ENCODE assay signal across 31 cellular contexts in genomic region chr9:19583890-19584289, GRCh38.
A peak's percentile ranks its signal among the peaks of the same experiment; 100 is the strongest.
DNase-seq lines count a peak whose midpoint lies in the region; ATAC-seq and TF ChIP-seq lines count a peak whose summit lies in the region.
"Had no signal": no experiment of that assay in that cellular context is flagged by ENCODE, and none has a peak within 500 bp of the region (broad histone marks: within the 10 kb centered on the region; RNA-seq: fewer than 3 reads in every experiment).

No MANE protein-coding gene starts in this region.

- TF ChIP-seq POLR2A in NB4 (IDR thresholded peaks at IDR 0.05; ENCODE audit: extremely low read depth, insufficient read length) = no peak

- no peaks in the 10 kb centered on the region for H3K4me1 ChIP-seq in GM23338 (ENCODE audit: insufficient read depth)
- H3K4me1 ChIP-seq: colonic mucosa, psoas muscle, sigmoid colon, tibial nerve had no signal

- no peaks in the 10 kb centered on the region for H3K79me2 ChIP-seq in GM23338 (replicated peaks; ENCODE audit: insufficient read depth)

- H3K36me3 Mint-ChIP-seq in GM23338 (ENCODE audit: low read depth) = peaks cover 3% of the 10 kb centered on the region; the same call in 2 of the 3 replicates
- H3K36me3 Mint-ChIP-seq: activated naive CD4-positive, alpha-beta T cell treated with anti-CD3 and anti-CD28 coated beads, Interleukin-2, amount 50 U/mL, for 24 hours; natural killer cell treated with Interleukin-12 subunit alpha and Interleukin-12 subunit beta and Interleukin-15 and Interleukin-18, amount 100 ng/mL, for 72 hours had no signal

- no peaks in the 10 kb centered on the region for H3K9me2 ChIP-seq in GM23338 (ENCODE audit: insufficient read depth)

- H3K27ac ChIP-seq in GM23338 (ENCODE audit: low read depth) (no peak overlapping the region), dorsolateral prefrontal cortex (peak overlapping the region in 56 of 59 donors; percentile 16 to 91 (median 82))
- H3K27ac ChIP-seq: colonic mucosa, HL-60, psoas muscle, sigmoid colon, tibial nerve had no signal

- ATAC-seq in GM23338 = peak; percentile 32; the same call in 1 of the 3 replicates
- ATAC-seq in sciatic nerve = no peak
- ATAC-seq in Right ventricle myocardium inferior = no peak
- ATAC-seq: natural killer cell treated with Interleukin-12 subunit alpha and Interleukin-12 subunit beta and Interleukin-15 and Interleukin-18, amount 100 ng/mL, for 72 hours; Panc1; psoas muscle had no signal

- intact Hi-C loops in dorsolateral prefrontal cortex (cut with DNase I) = loop anchor here in 1 of 2 donors (5.0 kb wide), 1 partner anchor 37 kb away; no protein-coding TSS in a partner anchor
- intact Hi-C loops in sciatic nerve (cut with DNase I) = no loop called here
- intact Hi-C loops in Right ventricle myocardium inferior (cut with DNase I) = no loop called here

- H4K20me1 ChIP-seq in GM23338 (replicated peaks; ENCODE audit: insufficient read depth) = no peaks in the 10 kb centered on the region

- H3K4me2 ChIP-seq in GM23338 = no peak overlapping the region

- H3K9me3 Mint-ChIP-seq in GM23338 = peaks cover 8% of the 10 kb centered on the region; the same call in 2 of the 3 replicates
- H3K9me3 Mint-ChIP-seq: activated CD4-positive, alpha-beta T cell treated with anti-CD3 and anti-CD28 coated beads, Interleukin-2, amount 10 ng/mL, durations not matched to agents 7 days and 5 days; activated naive CD4-positive, alpha-beta T cell treated with anti-CD3 and anti-CD28 coated beads, Interleukin-2, amount 50 U/mL, for 24 hours; natural killer cell treated with Interleukin-12 subunit alpha and Interleukin-12 subunit beta and Interleukin-15 and Interleukin-18, amount 100 ng/mL, for 72 hours had no signal

- H3K4me3 ChIP-seq in GM23338 = no peak overlapping the region
- no peak overlapping the region for H3K4me3 ChIP-seq in NB4 (ENCODE audit: low read depth, low read length)
- no peak overlapping the region for H3K4me3 ChIP-seq in dorsolateral prefrontal cortex
- H3K4me3 ChIP-seq in kidney epithelial cell (ENCODE audit: low read depth, low read length) = no peak overlapping the region
- H3K4me3 ChIP-seq: colonic mucosa, lung, MG63, psoas muscle, sigmoid colon, tibial nerve had no signal

- H3K27me3 ChIP-seq in GM23338 (ENCODE audit: insufficient read depth) (no peaks in the 10 kb centered on the region), dorsolateral prefrontal cortex (no peaks in the 10 kb centered on the region), kidney epithelial cell (ENCODE audit: control insufficient read depth, insufficient read depth, low read length) (no peaks in the 10 kb centered on the region)
- H3K27me3 ChIP-seq: colonic mucosa, sigmoid colon, tibial nerve had no signal

- H3F3A ChIP-seq in GM23338 (replicated peaks; ENCODE audit: low read depth) = no peaks in the 10 kb centered on the region

- no peaks in the 10 kb centered on the region; the same call in 1 of the 3 replicates for H3K4me1 Mint-ChIP-seq in GM23338
- H3K4me1 Mint-ChIP-seq: activated CD4-positive, alpha-beta T cell treated with anti-CD3 and anti-CD28 coated beads, Interleukin-2, amount 10 ng/mL, durations not matched to agents 7 days and 5 days; activated naive CD4-positive, alpha-beta T cell treated with anti-CD3 and anti-CD28 coated beads, Interleukin-2, amount 50 U/mL, for 24 hours had no signal

- DNase-seq in GM23338 (ENCODE audit: low spot score) (peak; percentile 10), NB4 (ENCODE audit: low read depth) (peak; percentile 20), dorsolateral prefrontal cortex (no peak), kidney epithelial cell (ENCODE audit: low read depth) (no peak), sciatic nerve (ENCODE audit: low spot score) (no peak), Right ventricle myocardium inferior (ENCODE audit: missing footprints) (no peak)
- no peak for DNase-seq in stimulated activated CD4-positive, alpha-beta T cell treated with anti-CD3 and anti-CD28 coated beads, Interleukin-2, amount 100 ng/mL, for 24 hours
- DNase-seq: activated CD4-positive, alpha-beta T cell treated with anti-CD3 and anti-CD28 coated beads, Interleukin-2, amount 10 ng/mL, durations not matched to agents 7 days and 5 days; amygdala; Calu3; colonic mucosa; effector memory CD4-positive, alpha-beta T cell; H7; head of caudate nucleus; KG1; MG63; NCI-H1105 treated with DMSO at 0.1 percent for 48 hours; NCI-H187 treated with DMSO at 0.1 percent for 48 hours; NCI-H510A treated with DMSO at 0.1 percent for 48 hours; occipital lobe; psoas muscle; SHP77; sigmoid colon; stimulated activated CD4-positive, alpha-beta T cell treated with anti-CD3 and anti-CD28 coated beads, Interleukin-4, amount 100 ng/mL, for 24 hours; SW 1271 had no signal

- no peaks in the 10 kb centered on the region for H3K36me3 ChIP-seq in GM23338 (ENCODE audit: insufficient read depth)
- no peaks in the 10 kb centered on the region for H3K36me3 ChIP-seq in kidney epithelial cell (ENCODE audit: control insufficient read depth, insufficient read depth, low read length)
- H3K36me3 ChIP-seq: colonic mucosa, MG63, sigmoid colon, tibial nerve had no signal

- H2AFZ ChIP-seq in GM23338 = no peak overlapping the region

- no peak overlapping the region for H3K4me3 Mint-ChIP-seq in GM23338
- H3K4me3 Mint-ChIP-seq: activated CD4-positive, alpha-beta T cell treated with anti-CD3 and anti-CD28 coated beads, Interleukin-2, amount 10 ng/mL, durations not matched to agents 7 days and 5 days; activated naive CD4-positive, alpha-beta T cell treated with anti-CD3 and anti-CD28 coated beads, Interleukin-2, amount 50 U/mL, for 24 hours; natural killer cell treated with Interleukin-12 subunit alpha and Interleukin-12 subunit beta and Interleukin-15 and Interleukin-18, amount 100 ng/mL, for 72 hours had no signal

- H3K27me3 Mint-ChIP-seq in GM23338 (ENCODE audit: insufficient read depth, low read depth, poor library complexity) = no peaks in the 10 kb centered on the region
- H3K27me3 Mint-ChIP-seq: activated naive CD4-positive, alpha-beta T cell treated with anti-CD3 and anti-CD28 coated beads, Interleukin-2, amount 50 U/mL, for 24 hours had no signal

- H3K27ac Mint-ChIP-seq in GM23338 = no peak overlapping the region
- H3K27ac Mint-ChIP-seq: activated CD4-positive, alpha-beta T cell treated with anti-CD3 and anti-CD28 coated beads, Interleukin-2, amount 10 ng/mL, durations not matched to agents 7 days and 5 days; activated naive CD4-positive, alpha-beta T cell treated with anti-CD3 and anti-CD28 coated beads, Interleukin-2, amount 50 U/mL, for 24 hours; natural killer cell treated with Interleukin-12 subunit alpha and Interleukin-12 subunit beta and Interleukin-15 and Interleukin-18, amount 100 ng/mL, for 72 hours had no signal

- peak in 1 of 2 experiments; percentile 58; a peak in 3 of 4 replicates for TF ChIP-seq CTCF in GM23338 (conservative IDR thresholded peaks at IDR 0.05; ENCODE audit: low read depth in 2 of 2)
- TF ChIP-seq CTCF in NB4 (IDR thresholded peaks at IDR 0.05; ENCODE audit: low read depth, low read length) = peak; percentile 16
- no peak for TF ChIP-seq CTCF in dorsolateral prefrontal cortex (IDR thresholded peaks at IDR 0.05 in 54 of 56, conservative IDR thresholded peaks at IDR 0.05 in 2 of 56; ENCODE audit: low read depth in 1 of 56, partially characterized antibody in 56 of 56)
- peak; percentile 4 for TF ChIP-seq CTCF in kidney epithelial cell (IDR thresholded peaks at IDR 0.05; ENCODE audit: insufficient read depth, low read length, poor library complexity, severe bottlenecking)

TF ChIP-seq in GM23338, 12 proteins besides CTCF, POLR2A, EP300 and RAD21 (continues in another document):
- TF ChIP-seq JUNB (IDR thresholded peaks at IDR 0.05; ENCODE audit: unreplicated experiment) = no peak
- TF ChIP-seq REST (IDR thresholded peaks at IDR 0.05; ENCODE audit: unreplicated experiment) = no peak
- TF ChIP-seq EZH2phosphoT487 (IDR thresholded peaks at IDR 0.05; ENCODE audit: unreplicated experiment) = no peak
- no peak for TF ChIP-seq CREB1 (CRISPR knock-in tag; IDR thresholded peaks at IDR 0.05; ENCODE audit: low read depth)
- TF ChIP-seq NANOG (IDR thresholded peaks at IDR 0.05; ENCODE audit: borderline replicate concordance) = no peak
- no peak for TF ChIP-seq POLR2AphosphoS5 (IDR thresholded peaks at IDR 0.05; ENCODE audit: low read depth)
- TF ChIP-seq ZNF114 (CRISPR knock-in tag; IDR thresholded peaks at IDR 0.05) = no peak
- TF ChIP-seq STAT1 (IDR thresholded peaks at IDR 0.05; ENCODE audit: unreplicated experiment) = no peak

Comparison
In these comparisons a context has a peak if more than half of its experiments do, and no peak if none do; other contexts are left out.
1. DNase-seq: peak in GM23338 (single experiment) and NB4 (single experiment); none in dorsolateral prefrontal cortex (0 of 10), kidney epithelial cell (single experiment), sciatic nerve (single experiment), Right ventricle myocardium inferior (single experiment) and stimulated activated CD4-positive, alpha-beta T cell treated with anti-CD3 and anti-CD28 coated beads, Interleukin-2, amount 100 ng/mL, for 24 hours (0 of 2).
2. CTCF ChIP-seq: peak in NB4 (single experiment) and kidney epithelial cell (single experiment); none in dorsolateral prefrontal cortex (0 of 56).